In the genomic region with DNA sequence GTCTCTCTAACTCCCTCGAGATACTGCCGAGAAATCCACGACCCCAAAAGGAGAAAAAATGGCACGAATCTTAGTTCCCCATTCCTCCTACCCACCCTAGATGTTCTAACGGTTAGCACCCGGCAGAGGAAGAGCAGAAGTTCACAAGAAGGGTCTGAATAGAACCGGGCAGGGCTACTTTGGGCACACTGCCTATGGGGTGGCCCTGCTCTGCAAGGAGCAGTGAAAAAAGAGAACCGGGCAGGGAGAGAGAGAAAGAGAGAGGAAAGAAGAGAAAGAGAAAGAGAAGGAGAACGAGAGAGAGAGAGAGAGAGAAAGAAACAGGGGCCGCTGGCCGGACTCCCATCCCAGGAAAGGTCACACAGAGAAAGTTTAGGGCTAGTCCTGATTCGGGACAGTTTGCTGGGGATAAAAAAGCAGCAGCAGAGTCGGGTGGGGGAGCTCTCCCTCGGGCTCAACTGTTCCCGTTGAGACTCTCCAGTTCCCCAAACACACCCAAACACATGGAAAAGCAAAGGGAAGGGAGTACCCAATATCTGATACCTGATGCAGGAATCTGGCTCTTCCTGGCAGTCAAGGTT, we compare ENCODE assay signal across 6 cellular contexts.
DNase-seq lines count a peak whose midpoint lies in the region; ATAC-seq lines count a peak whose summit lies in the region.

No MANE protein-coding gene starts in this region.

- H3K36me3 ChIP-seq in adipocyte (ENCODE audit: control insufficient read depth, insufficient read depth, low read length, severe bottlenecking) = peaks cover 4% of the 10 kb centered on the region
- H3K36me3 ChIP-seq in mucosa of rectum (ENCODE audit: control insufficient read depth in 2 of 2, insufficient read depth in 2 of 2, low read length in 2 of 2) = peaks cover 4 to 5% of the 10 kb centered on the region in 2 donors

- no peaks in the 10 kb centered on the region for H3K27me3 ChIP-seq in adipocyte (replicated peaks; ENCODE audit: control insufficient read depth, insufficient read depth, low read length)
- H3K27me3 ChIP-seq in mucosa of rectum (ENCODE audit: control insufficient read depth in 2 of 2, insufficient read depth in 2 of 2, low read length in 2 of 2) = no peaks in the 10 kb centered on the region

- DNase-seq in HK-2 (ENCODE audit: unreplicated experiment) (peak; percentile 19), adipocyte (ENCODE audit: low read depth) (no peak), HuH-7.5 (ENCODE audit: low spot score) (no peak)
- DNase-seq in activated CD4-positive, alpha-beta T cell treated with anti-CD3 and anti-CD28 coated beads for 1 hour = no peak

- peak overlapping the region; percentile 80 to 85 for H3K27ac ChIP-seq in mucosa of rectum (ENCODE audit: low read depth in 2 of 2, low read length in 2 of 2)

- no peak for ATAC-seq in HG03342 (IDR thresholded peaks at IDR 0.05; ENCODE audit: unreplicated experiment)

- H3K4me1 ChIP-seq in adipocyte (ENCODE audit: control insufficient read depth, insufficient read depth, low read length) = peaks cover 13% of the 10 kb centered on the region
- peaks cover 4 to 10% of the 10 kb centered on the region in 2 donors for H3K4me1 ChIP-seq in mucosa of rectum (ENCODE audit: control insufficient read depth in 2 of 2, insufficient read depth in 2 of 2, low read length in 2 of 2)

- H3K4me3 ChIP-seq in adipocyte (ENCODE audit: low read length) = peak overlapping the region; percentile 88
- peak overlapping the region; percentile 87 to 90 for H3K4me3 ChIP-seq in mucosa of rectum (ENCODE audit: low read length in 2 of 2)

- H3K9ac ChIP-seq in adipocyte (ENCODE audit: low read length) (peak overlapping the region; percentile 96), mucosa of rectum (ENCODE audit: low read depth in 1 of 2, low read length in 2 of 2) (peak overlapping the region; percentile 73 to 82)

- H3K9me3 ChIP-seq in adipocyte (ENCODE audit: control insufficient read depth, low read length) (no peaks in the 10 kb centered on the region), mucosa of rectum (ENCODE audit: control insufficient read depth in 2 of 2, low read length in 2 of 2) (no peaks in the 10 kb centered on the region)
